ENCODE assay signal across 8 cellular contexts in genomic region chr17:5587431-5588032, GRCh38. TPM values are rescaled to one million over a fixed set of nuclear protein-coding genes. Genes with fewer than 3 reads are reported as not detected.
DNase-seq lines count a peak whose midpoint lies in the region; ATAC-seq and TF ChIP-seq lines count a peak whose summit lies in the region.

No MANE protein-coding gene starts in this region.

- no peaks in the 10 kb centered on the region for H3K27me3 ChIP-seq in lung (ENCODE audit: control insufficient read depth, insufficient read depth)
- no peaks in the 10 kb centered on the region for H3K27me3 ChIP-seq in testis

- DNase-seq in 8988T (peak; percentile 35), GDM1 (lab: John Stamatoyannopoulos, UW) (peak; percentile 42), NCI-H146 treated with DMSO at 0.1 percent for 48 hours (lab: John Stamatoyannopoulos, UW; ENCODE audit: unreplicated experiment) (peak; percentile 30), T-helper 2 cell (peak in 3 of 5 experiments; percentile 22 to 78 (median 57)), cerebellar cortex (ENCODE audit: low spot score) (peak; percentile 85), lung (ENCODE audit: low spot score) (peak; percentile 44), testis (peak; percentile 65)

- peak; percentile 90 for TF ChIP-seq CTCF in lung (IDR thresholded peaks at IDR 0.05; ENCODE audit: control extremely low read depth, extremely low read depth)
- TF ChIP-seq CTCF in testis (IDR thresholded peaks at IDR 0.05) = peak; percentile 79 to 89 (median 86)

- ATAC-seq in lung (ENCODE audit: insufficient read depth, low FRiP score) (no peak), GM18907 (IDR thresholded peaks at IDR 0.05; ENCODE audit: unreplicated experiment) (no peak)

- no peaks in the 10 kb centered on the region for H3K36me3 ChIP-seq in lung (ENCODE audit: control insufficient read depth in 2 of 2, insufficient read depth in 2 of 2, low read length in 2 of 2)
- H3K36me3 ChIP-seq in testis (ENCODE audit: low read depth, missing control alignments) = no peaks in the 10 kb centered on the region

- H3K9me3 ChIP-seq in lung (ENCODE audit: control insufficient read depth in 2 of 2, insufficient read depth in 1 of 2, low read length in 1 of 2) (no peaks in the 10 kb centered on the region), testis (no peaks in the 10 kb centered on the region)

- 33 to 42% methylated on average over 6 of the region's 6 CpGs for WGBS in lung, 2 donors
- WGBS in testis, 2 donors = 44 to 50% methylated on average over 6 of the region's 6 CpGs

- H3K4me3 ChIP-seq in lung (no peak overlapping the region), testis (no peak overlapping the region)

- intact Hi-C loops in testis (cut with DNase I; ENCODE audit: low total_unique reads) = loop anchor here (5.0 kb wide), 1 partner anchor 835 kb away; no protein-coding TSS in a partner anchor

- H3K27ac ChIP-seq in lung (ENCODE audit: low read depth in 1 of 2, low read length in 1 of 2) (no peak overlapping the region), testis (no peak overlapping the region)

- no peak for TF ChIP-seq POLR2A in testis (IDR thresholded peaks at IDR 0.05)

- H3K4me1 ChIP-seq in lung (ENCODE audit: control insufficient read depth in 2 of 2, insufficient read depth in 2 of 2, low read length in 2 of 2) (no peaks in the 10 kb centered on the region), testis (no peaks in the 10 kb centered on the region)

RNA-seq across cellular contexts. Expression of gene NLRP1, which starts 3.2 kb away (rescaled TPM):
- total RNA-seq in lung (10 to 100 TPM; 29.2 to 33.1 TPM), testis (10 to 100 TPM; 35.4 to 68.5 TPM)
- polyA plus RNA-seq in lung (10 to 100 TPM; 14.5 to 21.2 TPM), testis (ENCODE audit: insufficient read depth, low read depth, low replicate concordance) (39.0 TPM)

Comparison
In these comparisons a context has a peak if more than half of its experiments do, and no peak if none do; other contexts are left out.
1. DNase-seq: peak in every context shown above with its lines; median percentile 85 in cerebellar cortex; 65 in testis; 57 in T-helper 2 cell; 44 in lung; 42 in GDM1; 35 in 8988T; 30 in NCI-H146 treated with DMSO at 0.1 percent for 48 hours.